In genomic region chr12:112381898-112382796, GRCh38 we compare ENCODE assay signal across 7 cellular contexts.
DNase-seq lines count a peak whose midpoint lies in the region; ATAC-seq and TF ChIP-seq lines count a peak whose summit lies in the region.

A gene with protein sequence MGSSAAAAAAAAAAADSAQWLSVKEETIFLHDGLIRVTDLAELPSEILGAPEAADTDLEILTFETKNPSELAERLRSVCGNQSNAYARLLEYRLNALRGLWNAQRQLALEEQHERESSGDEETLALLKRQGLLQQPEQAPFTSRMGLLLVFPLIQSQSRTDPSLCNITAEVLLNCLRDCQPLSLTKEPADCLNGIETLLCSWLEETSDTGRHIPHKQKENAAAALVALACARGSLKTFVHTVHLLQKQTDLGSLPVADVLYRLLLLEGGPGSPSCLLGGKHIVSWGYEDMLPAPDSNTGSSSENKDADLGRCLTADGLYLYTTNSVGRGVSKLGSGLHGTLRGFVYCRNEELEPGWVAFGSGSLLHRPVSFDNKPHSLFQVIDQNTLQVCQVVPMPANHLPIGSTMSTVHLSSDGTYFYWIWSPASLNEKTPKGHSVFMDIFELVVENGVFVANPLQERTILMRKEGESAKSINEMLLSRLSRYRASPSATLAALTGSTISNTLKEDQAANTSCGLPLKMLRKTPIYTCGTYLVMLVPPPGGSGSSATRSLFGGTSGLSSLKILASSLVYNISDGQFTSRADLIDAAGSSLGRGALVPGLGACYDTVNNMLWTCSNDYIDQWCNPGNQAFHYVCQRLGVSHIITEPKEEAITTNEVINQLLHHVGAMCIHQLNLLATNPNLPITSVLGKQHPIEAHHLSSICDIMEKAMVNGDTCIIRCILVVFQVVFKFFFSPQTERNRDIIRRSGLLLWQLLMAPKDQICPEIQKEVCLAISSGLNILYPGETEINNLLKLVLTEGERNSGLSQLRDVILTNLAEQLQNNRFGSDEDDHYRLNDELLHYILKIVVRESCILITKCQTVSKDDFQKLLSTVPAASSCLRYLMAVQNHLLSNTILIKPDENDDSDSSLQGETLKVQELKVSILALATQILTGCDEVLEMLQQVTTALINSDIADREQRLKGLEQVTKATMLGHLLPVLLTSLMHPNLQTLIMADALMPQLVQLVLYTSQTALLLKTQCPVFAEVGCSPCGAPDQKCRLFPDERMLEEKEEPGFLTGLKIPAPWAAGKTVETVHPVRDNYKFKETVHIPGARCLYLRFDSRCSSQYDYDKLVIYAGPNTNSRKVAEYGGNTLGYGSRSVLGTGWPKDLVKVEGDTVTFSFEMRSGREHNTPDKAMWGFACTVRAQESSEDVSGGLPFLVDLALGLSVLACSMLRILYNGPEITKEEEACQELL (N-terminal part only) (minus strand): TSS chr12:112382431. CDS start chr12:112382128, 303 bp downstream.

- in situ Hi-C loops in astrocyte of the cerebellum (cut with HindIII; ENCODE audit: low sequenced_read_pairs): no loop called here

- peak; percentile 88 to 91 for DNase-seq in NCI-H2081 (lab: John Stamatoyannopoulos, UW)
- DNase-seq in T-helper 9 cell: peak; percentile 93
- peak; percentile 46 for DNase-seq in astrocyte of the cerebellum (ENCODE audit: low read depth)
- peak; percentile 83 to 93 for DNase-seq in hippocampal formation (lab: John Stamatoyannopoulos, UW)
- peak; percentile 94 for DNase-seq in retina

- TF ChIP-seq CTCF in astrocyte of the cerebellum (IDR thresholded peaks at IDR 0.05; ENCODE audit: low read depth, low read length, missing control alignments): no peak

- peak; percentile 55 for ATAC-seq in GM18508 (IDR thresholded peaks at IDR 0.05; ENCODE audit: insufficient read depth, unreplicated experiment)
- ATAC-seq in HG02973 (IDR thresholded peaks at IDR 0.05; ENCODE audit: unreplicated experiment): peak; percentile 85

- H3K4me3 ChIP-seq in astrocyte of the cerebellum (ENCODE audit: low read depth, low read length): peak within 1 kb of the TSS; percentile 66

Comparison
In these comparisons a context has a peak if more than half of its experiments do, and no peak if none do; other contexts are left out.
1. Peak in every context shown above with its lines: DNase-seq, ATAC-seq and H3K4me3 ChIP-seq.